In genomic region chr16:13332713-13333255, GRCh38 we compare ENCODE assay signal across 16 cellular contexts.
DNase-seq lines count a peak whose midpoint lies in the region; ATAC-seq, FAIRE-seq and TF ChIP-seq lines count a peak whose summit lies in the region.
"Had no signal": no experiment of that assay in that cellular context is flagged by ENCODE, and none has a peak within 500 bp of the region (broad histone marks: within the 10 kb centered on the region; RNA-seq: fewer than 3 reads in every experiment).

No MANE protein-coding gene starts in this region.

- ATAC-seq in GM23338 (peak; percentile 91), GM12878 (no peak), HG03565 (IDR thresholded peaks at IDR 0.05; ENCODE audit: unreplicated experiment) (no peak)
- ATAC-seq: CD8-positive, alpha-beta T cell had no signal

- TF ChIP-seq RAD21 in GM12878 (IDR thresholded peaks at IDR 0.05; ENCODE audit: insufficient read depth, low read depth, low read length): peak; percentile 57

- in situ Hi-C loops in GM12878 (cut with MboI): no loop called here

- no peak for TF ChIP-seq POLR2A in GM12878 (IDR thresholded peaks at IDR 0.05; ENCODE audit: low read depth, low read length)

- no peak for FAIRE-seq in GM12878 (lab: Jason Lieb, UNC)

- H3K4me3 Mint-ChIP-seq in GM23338 (no peak overlapping the region), neural progenitor cell (no peak overlapping the region)
- H3K4me3 Mint-ChIP-seq: CD8-positive, alpha-beta T cell had no signal

- no peaks in the 10 kb centered on the region for H3K27me3 ChIP-seq in GM23338 (ENCODE audit: insufficient read depth)
- H3K27me3 ChIP-seq in GM12878 (replicated peaks in 1 of 2; ENCODE audit: control insufficient read depth in 2 of 2, insufficient read depth in 2 of 2, low read length in 1 of 2): no peaks in the 10 kb centered on the region
- H3K27me3 ChIP-seq in neural progenitor cell: no peaks in the 10 kb centered on the region
- H3K27me3 ChIP-seq: MG63 had no signal

- peaks cover 22% of the 10 kb centered on the region for H3K36me3 Mint-ChIP-seq in GM23338 (ENCODE audit: low read depth)
- H3K36me3 Mint-ChIP-seq in neural progenitor cell: peaks cover 4% of the 10 kb centered on the region
- H3K36me3 Mint-ChIP-seq: CD8-positive, alpha-beta T cell had no signal

- H3K4me1 Mint-ChIP-seq in GM23338 (peaks cover 27% of the 10 kb centered on the region), neural progenitor cell (peaks cover 24% of the 10 kb centered on the region)

- H3K4me3 ChIP-seq in GM23338 (no peak overlapping the region), GM12878 (no peak overlapping the region), neural progenitor cell (no peak overlapping the region)
- H3K4me3 ChIP-seq: MG63 had no signal

- peaks cover 2% of the 10 kb centered on the region for H3K27me3 Mint-ChIP-seq in GM23338 (ENCODE audit: insufficient read depth, low read depth, poor library complexity)
- peaks cover 2% of the 10 kb centered on the region for H3K27me3 Mint-ChIP-seq in neural progenitor cell (ENCODE audit: insufficient read depth, low read depth)

- H3K9ac ChIP-seq in GM12878 (ENCODE audit: control insufficient read depth, insufficient read depth, low read length) (no peak overlapping the region), neural progenitor cell (no peak overlapping the region)

- peak; percentile 54 for DNase-seq in GM23338 (ENCODE audit: low spot score)
- peak; percentile 63 for DNase-seq in NCI-H2029 treated with DMSO at 0.1 percent for 48 hours (lab: John Stamatoyannopoulos, UW)
- DNase-seq in GM12878 (ENCODE audit: low read depth, low spot score): no peak
- DNase-seq in neural progenitor cell (ENCODE audit: low spot score): peak; percentile 8
- DNase-seq in NCI-H226: no peak
- DNase-seq in central memory CD4-positive, alpha-beta T cell: no peak
- DNase-seq: CD8-positive, alpha-beta T cell; KG1; MG63; NCI-H2081; NCI-H446 treated with DMSO at 0.1 percent for 48 hours; NCI-H774; SIG-M5; T-helper 2 cell had no signal

- H3K79me2 ChIP-seq in GM23338 (replicated peaks; ENCODE audit: insufficient read depth) (no peaks in the 10 kb centered on the region), GM12878 (ENCODE audit: control insufficient read depth, insufficient read depth, low read length) (no peaks in the 10 kb centered on the region), neural progenitor cell (ENCODE audit: low read depth) (no peaks in the 10 kb centered on the region)

- H3K9me2 ChIP-seq in GM23338 (ENCODE audit: insufficient read depth): peaks cover 25% of the 10 kb centered on the region

- H3K27ac Mint-ChIP-seq in GM23338 (no peak overlapping the region; the same call in 1 of the 2 replicates), neural progenitor cell (peak overlapping the region; percentile 61)
- H3K27ac Mint-ChIP-seq: CD8-positive, alpha-beta T cell had no signal

- no peak overlapping the region for H2AFZ ChIP-seq in GM23338
- H2AFZ ChIP-seq in GM12878 (ENCODE audit: control insufficient read depth, low read depth, low read length): no peak overlapping the region
- H2AFZ ChIP-seq in neural progenitor cell (replicated peaks): no peak overlapping the region

- TF ChIP-seq CTCF in GM23338 (conservative IDR thresholded peaks at IDR 0.05; ENCODE audit: low read depth in 2 of 2) (peak in 1 of 2 experiments; percentile 73; a peak in 2 of 4 replicates), GM12878 (IDR thresholded peaks at IDR 0.05 in 2 of 3, conservative IDR thresholded peaks at IDR 0.05 in 1 of 3; ENCODE audit: control insufficient read depth in 2 of 3, extremely low read depth in 1 of 3, insufficient read depth in 1 of 3, low read depth in 3 of 3, low read length in 3 of 3) (peak in 1 of 3 experiments; percentile 12; a peak in 1 of 6 replicates), neural progenitor cell (IDR thresholded peaks at IDR 0.05) (peak; percentile 10)

- 59% methylated on average over 7 of the region's 7 CpGs for WGBS in GM12878 (ENCODE audit: insufficient coverage, insufficient replicate concordance, low lambda C conversion rate, missing lambda C conversion rate)

- peaks cover 2% of the 10 kb centered on the region for H3K9me3 ChIP-seq in GM12878 (replicated peaks; ENCODE audit: control insufficient read depth, insufficient read depth, low read length)
- no peaks in the 10 kb centered on the region for H3K9me3 ChIP-seq in neural progenitor cell (ENCODE audit: low read depth)
- H3K9me3 ChIP-seq: MG63 had no signal

- H3F3A ChIP-seq in GM23338 (replicated peaks; ENCODE audit: low read depth) (no peaks in the 10 kb centered on the region), neural progenitor cell (ENCODE audit: low read depth) (no peaks in the 10 kb centered on the region)

- CTCF ChIA-PET in GM12878 (lab: Yijun Ruan, JAX): interaction anchor here (0.8 to 1.7 kb wide), 4 partner anchors 9 to 434 kb away, joined by 3 to 7 read pairs (median 4); no protein-coding TSS in a partner anchor

- H3K27ac ChIP-seq in GM23338 (ENCODE audit: low read depth) (no peak overlapping the region), GM12878 (ENCODE audit: control insufficient read depth, insufficient read depth) (no peak overlapping the region), neural progenitor cell (no peak overlapping the region)
- H3K27ac ChIP-seq: HL-60 had no signal

- intact Hi-C loops in GM12878 (cut with micrococcal nuclease; ENCODE audit: unreplicated experiment): no loop called here

- H4K20me1 ChIP-seq in GM23338 (replicated peaks; ENCODE audit: insufficient read depth) (no peaks in the 10 kb centered on the region), GM12878 (ENCODE audit: control insufficient read depth, insufficient read depth) (no peaks in the 10 kb centered on the region), neural progenitor cell (ENCODE audit: low read depth) (no peaks in the 10 kb centered on the region)

- H3K36me3 ChIP-seq in GM23338 (ENCODE audit: insufficient read depth): no peaks in the 10 kb centered on the region
- H3K36me3 ChIP-seq in GM12878 (ENCODE audit: control insufficient read depth in 2 of 2, insufficient read depth in 2 of 2, low read length in 1 of 2): no peaks in the 10 kb centered on the region
- no peaks in the 10 kb centered on the region for H3K36me3 ChIP-seq in neural progenitor cell
- H3K36me3 ChIP-seq: MG63 had no signal

- no peaks in the 10 kb centered on the region; the same call in 2 of the 3 replicates for H3K9me3 Mint-ChIP-seq in GM23338
- peaks cover 7% of the 10 kb centered on the region for H3K9me3 Mint-ChIP-seq in neural progenitor cell
- H3K9me3 Mint-ChIP-seq: CD8-positive, alpha-beta T cell had no signal

- RAD21 ChIA-PET in GM12878 (lab: Charles Lee; ENCODE audit: unreplicated experiment): interaction anchor here (0.7 to 1.6 kb wide), 3 partner anchors 44 to 587 kb away, joined by 3 to 11 read pairs (median 3); partner anchors contain the start of gene ERCC4

- H3K4me2 ChIP-seq in GM23338: peak overlapping the region; percentile 36; the same call in 1 of the 2 replicates
- no peak overlapping the region for H3K4me2 ChIP-seq in GM12878 (ENCODE audit: control insufficient read depth, insufficient read depth)
- H3K4me2 ChIP-seq in neural progenitor cell: no peak overlapping the region

- SMC1A ChIA-PET in GM12878 (lab: Charles Lee; ENCODE audit: uncharacterized antibody, unreplicated experiment): interaction anchor here (0.8 to 2.1 kb wide), 4 partner anchors 31 to 434 kb away, joined by 3 to 12 read pairs (median 4); no protein-coding TSS in a partner anchor

- no TSS peak for BruUV-seq in GM12878 (replicated peaks; lab: Mats Ljungman, UMichigan)

- H3K4me1 ChIP-seq in GM23338 (ENCODE audit: insufficient read depth): peaks cover 20% of the 10 kb centered on the region
- peaks cover 5% of the 10 kb centered on the region for H3K4me1 ChIP-seq in GM12878 (ENCODE audit: control insufficient read depth, insufficient read depth, low read length)
- no peaks in the 10 kb centered on the region for H3K4me1 ChIP-seq in neural progenitor cell

- POLR2A ChIA-PET in GM12878 (lab: Charles Lee): interaction anchor here (0.6 kb wide), 1 partner anchor 53 kb away, joined by 7 read pairs; no protein-coding TSS in a partner anchor

- no peak for TF ChIP-seq EP300 in GM12878 (IDR thresholded peaks at IDR 0.05; ENCODE audit: borderline replicate concordance in 1 of 2, control insufficient read depth in 1 of 2, low read depth in 2 of 2, low read length in 2 of 2)

TF ChIP-seq in GM23338, 12 proteins besides CTCF, POLR2A, EP300 and RAD21 (continues in another document):
- no peak for TF ChIP-seq EZH2 (IDR thresholded peaks at IDR 0.05; ENCODE audit: low read depth, unreplicated experiment)
- no peak for TF ChIP-seq CREB1 (CRISPR knock-in tag; IDR thresholded peaks at IDR 0.05; ENCODE audit: low read depth)

TF ChIP-seq in GM12878, 131 proteins besides CTCF, POLR2A, EP300 and RAD21 (continues in another document):
- TF ChIP-seq SIN3A (IDR thresholded peaks at IDR 0.05; ENCODE audit: low read depth, low read length): no peak
- no peak for TF ChIP-seq IKZF1 (conservative IDR thresholded peaks at IDR 0.05)
- TF ChIP-seq ZNF687 (IDR thresholded peaks at IDR 0.05): no peak
- TF ChIP-seq MEF2B (IDR thresholded peaks at IDR 0.05; ENCODE audit: partially characterized antibody, poor library complexity, severe bottlenecking): no peak
- no peak for TF ChIP-seq FOXK2 (IDR thresholded peaks at IDR 0.05)

Comparison
In these comparisons a context has a peak if more than half of its experiments do, and no peak if none do; other contexts are left out.
1. DNase-seq: peak in GM23338 (single experiment), NCI-H2029 treated with DMSO at 0.1 percent for 48 hours (single experiment) and neural progenitor cell (single experiment); none in GM12878 (single experiment), NCI-H226 (single experiment) and central memory CD4-positive, alpha-beta T cell (single experiment).